Comparison of ENCODE assay signal across 25 cellular contexts in the genomic region with DNA sequence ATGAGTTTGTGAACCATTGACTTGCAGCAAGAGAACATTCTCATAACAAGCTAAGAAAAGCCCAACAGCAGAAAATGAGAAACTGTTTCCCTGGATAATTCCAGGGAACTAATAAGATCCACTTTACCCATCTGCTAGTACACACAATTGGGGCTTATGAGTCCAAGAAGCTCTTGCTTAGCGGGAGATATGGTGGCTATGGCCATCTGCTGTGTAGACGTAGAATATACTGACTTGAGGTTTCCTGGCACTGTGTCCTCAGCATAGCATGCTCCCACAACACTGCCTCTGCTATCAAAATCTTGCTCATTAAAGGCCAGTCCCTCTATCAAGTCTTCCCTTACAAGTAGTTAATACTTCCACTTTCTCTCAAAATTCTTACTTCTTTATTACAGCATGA. TPM values are rescaled to one million over a fixed set of nuclear protein-coding genes. Genes with fewer than 3 reads are reported as not detected.
"Had no signal": no experiment of that assay in that cellular context is flagged by ENCODE, and none has a peak within 500 bp of the region (broad histone marks: within the 10 kb centered on the region; RNA-seq: fewer than 3 reads in every experiment).

No MANE protein-coding gene starts in this region.

- H3K4me1 ChIP-seq: ascending aorta, body of pancreas, Peyer's patch, SJSA1 had no signal

- H3K4me3 ChIP-seq: ascending aorta, body of pancreas, Peyer's patch, SJSA1 had no signal

- H3K27ac ChIP-seq: ascending aorta, body of pancreas, KMS-11, Peyer's patch, RWPE1, SJSA1 had no signal

- H3K27me3 ChIP-seq: ascending aorta, body of pancreas, Peyer's patch had no signal

- H3K9me3 ChIP-seq: ascending aorta, body of pancreas, Peyer's patch, SJSA1 had no signal

- H3K36me3 ChIP-seq: ascending aorta, Peyer's patch, SJSA1 had no signal

- DNase-seq: activated B cell treated with CpG ODN at 0.5 μM for 24 hours; activated CD4-positive, alpha-beta memory T cell treated with anti-CD3 and anti-CD28 coated beads for 36 hours; activated CD4-positive, alpha-beta T cell treated with anti-CD3 and anti-CD28 coated beads, Interleukin-2, amount 10 ng/mL, durations not matched to agents 7 days and 5 days; activated CD8-positive, alpha-beta memory T cell treated with anti-CD3 and anti-CD28 coated beads for 24 hours; activated effector memory CD4-positive, alpha-beta T cell treated with anti-CD3 and anti-CD28 coated beads, Interleukin-2, amount 50 U/mL, for 16 hours; activated naive CD4-positive, alpha-beta T cell treated with Interleukin-2 at 50 U/mL for 16 hours; activated naive CD8-positive, alpha-beta T cell treated with anti-CD3 and anti-CD28 coated beads, Interleukin-2, amount 50 U/mL, for 24 hours; activated T-cell treated with anti-CD3 and anti-CD28 coated beads, Interleukin-2, amount 50 U/mL, for 4 hours; amniotic stem cell; body of pancreas; NCI-H1092; NCI-H1417; NCI-H2029 treated with DMSO at 0.1 percent for 48 hours; NCI-H526; Peyer's patch; SHP77; T-helper 17 cell; T-helper 9 cell had no signal

RNA-seq across cellular contexts. Expression of gene RXRG, which starts 6.8 kb away (rescaled TPM):
- total RNA-seq: activated B cell treated with CpG ODN at 0.5 μM for 24 hours; activated CD4-positive, alpha-beta T cell treated with anti-CD3 and anti-CD28 coated beads, Interleukin-2, amount 10 ng/mL, durations not matched to agents 7 days and 5 days; activated T-cell treated with anti-CD3 and anti-CD28 coated beads, Interleukin-2, amount 50 U/mL, for 4 hours; ascending aorta; bronchial epithelial cell; MCF 10A; SJSA1; T-helper 17 cell had no signal
- polyA plus RNA-seq: IgD-negative memory B cell had no signal
